8 cellular contexts compared by ENCODE assay signal in the genomic region with DNA sequence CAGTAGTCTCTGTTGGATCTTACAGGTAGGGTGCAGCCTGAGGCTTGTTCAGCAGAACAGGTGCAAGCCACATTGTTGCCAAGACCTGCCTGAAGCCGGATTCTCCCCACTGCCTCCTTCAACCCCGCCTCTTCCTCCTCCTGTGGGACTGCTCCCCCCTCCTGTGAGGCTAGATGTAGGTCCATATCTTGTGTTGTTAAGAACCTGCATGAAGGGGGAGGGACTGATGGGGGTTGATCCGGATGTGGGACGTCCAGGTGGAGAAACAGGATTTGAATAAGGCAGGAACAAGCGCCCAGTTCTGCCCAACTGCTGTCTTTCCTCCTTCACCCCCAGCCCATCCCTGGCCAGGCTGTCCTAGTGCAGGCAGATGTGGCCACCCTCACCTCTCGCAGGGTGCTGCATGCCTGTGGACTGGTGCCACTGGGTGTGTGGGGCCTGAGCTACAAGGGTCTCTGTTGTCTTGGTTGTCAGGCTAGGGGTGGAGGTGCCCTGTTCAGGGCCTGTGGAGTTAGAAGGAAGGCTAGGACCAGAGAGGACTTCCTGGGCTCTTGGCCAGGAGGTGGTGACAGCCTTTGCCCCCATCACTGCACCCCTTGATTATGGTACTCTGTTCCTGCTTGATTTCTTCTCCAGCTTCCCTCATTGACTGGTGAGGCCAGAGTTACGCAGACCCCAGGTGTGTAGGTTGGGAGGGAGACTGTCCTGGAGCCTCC. TPM values are rescaled to one million over a fixed set of nuclear protein-coding genes. Genes with fewer than 3 reads are reported as not detected.
A peak's percentile ranks its signal among the peaks of the same experiment; 100 is the strongest.
DNase-seq lines count a peak whose midpoint lies in the region; ATAC-seq and TF ChIP-seq lines count a peak whose summit lies in the region.

No MANE protein-coding gene starts in this region.

- H4K20me1 ChIP-seq in Karpas-422 (ENCODE audit: insufficient read depth, low read depth, low read length): peaks cover 7% of the 10 kb centered on the region; the same call in 1 of the 2 replicates

- H3K4me2 ChIP-seq in Karpas-422 (ENCODE audit: low read depth, low read length, poor library complexity, severe bottlenecking): peak overlapping the region; percentile 85

- H3K9me3 ChIP-seq in Karpas-422 (ENCODE audit: low read length) (no peaks in the 10 kb centered on the region), body of pancreas (no peaks in the 10 kb centered on the region)

- peaks cover 2% of the 10 kb centered on the region for H3K36me3 Mint-ChIP-seq in mesothelial cell of epicardium

- no peaks in the 10 kb centered on the region for H3K9me2 ChIP-seq in Karpas-422 (replicated peaks; ENCODE audit: insufficient read depth, low read length)

- H2AFZ ChIP-seq in Karpas-422 (ENCODE audit: low read length): no peak overlapping the region

- WGBS in body of pancreas, 2 donors: 32 to 51% methylated on average over 6 to 7 of the region's 7 CpGs

- DNase-seq in AG10803 (ENCODE audit: low read depth) (no peak), Karpas-422 (no peak), body of pancreas (peak; percentile 13 to 79 (median 71)), mesothelial cell of epicardium (ENCODE audit: low spot score in 2 of 2, unreplicated experiment in 2 of 2) (no peak), cortex of kidney (lab: John Stamatoyannopoulos, UW) (no peak), SK-N-DZ (ENCODE audit: low spot score) (no peak)

- intact Hi-C loops in body of pancreas (cut with DNase I): no loop called here

- H3K79me2 ChIP-seq in Karpas-422 (ENCODE audit: low read length): no peaks in the 10 kb centered on the region

- peaks cover 22% of the 10 kb centered on the region for H3K4me1 Mint-ChIP-seq in mesothelial cell of epicardium

- peaks cover 23% of the 10 kb centered on the region for H3K27me3 Mint-ChIP-seq in mesothelial cell of epicardium (ENCODE audit: low read depth)

- H3K4me1 ChIP-seq in Karpas-422 (ENCODE audit: low read length) (peaks cover 34% of the 10 kb centered on the region), body of pancreas (peaks cover 39% of the 10 kb centered on the region)

- TF ChIP-seq CTCF in AG10803 (conservative IDR thresholded peaks at IDR 0.05; ENCODE audit: low read length) (no peak), body of pancreas (IDR thresholded peaks at IDR 0.05) (no peak), mesothelial cell of epicardium (IDR thresholded peaks at IDR 0.05; ENCODE audit: unreplicated experiment) (no peak)

- H3K4me3 ChIP-seq in AG10803 (ENCODE audit: low read length) (peak overlapping the region; percentile 60), Karpas-422 (ENCODE audit: low read length) (peak overlapping the region; percentile 72; the same call in 1 of the 2 replicates), body of pancreas (no peak overlapping the region)

- TF ChIP-seq POLR2A in body of pancreas (IDR thresholded peaks at IDR 0.05): peak in 2 of 3 donors; percentile 3 to 5

- H3K4me3 Mint-ChIP-seq in mesothelial cell of epicardium: peak overlapping the region; percentile 87

- H3K36me3 ChIP-seq in Karpas-422 (ENCODE audit: insufficient read depth, low read length): no peaks in the 10 kb centered on the region
- H3K36me3 ChIP-seq in body of pancreas (replicated peaks in 1 of 2; ENCODE audit: insufficient read depth in 1 of 2, low read depth in 2 of 2): no peaks in the 10 kb centered on the region

- H3K27ac Mint-ChIP-seq in mesothelial cell of epicardium: peak overlapping the region; percentile 97

- no peaks in the 10 kb centered on the region for H3K9me3 Mint-ChIP-seq in mesothelial cell of epicardium

- H3K27me3 ChIP-seq in Karpas-422 (ENCODE audit: low read length): no peaks in the 10 kb centered on the region
- no peaks in the 10 kb centered on the region for H3K27me3 ChIP-seq in body of pancreas

- H3K27ac ChIP-seq in Karpas-422 (ENCODE audit: low read length) (no peak overlapping the region), body of pancreas (peak overlapping the region; percentile 97 to 100 (median 98))

- ATAC-seq in body of pancreas: no peak
- ATAC-seq in GM19351 (IDR thresholded peaks at IDR 0.05; ENCODE audit: unreplicated experiment): no peak
- no peak for ATAC-seq in GM19395 (IDR thresholded peaks at IDR 0.05; ENCODE audit: unreplicated experiment)

- peak overlapping the region; percentile 73 for H3K9ac ChIP-seq in Karpas-422 (ENCODE audit: low read length)

RNA-seq across cellular contexts. Expression of gene NR4A1, which starts 1.4 kb away (rescaled TPM):
- total RNA-seq in Karpas-422 (2014; rRNA removed; shearing (Covaris generic); ENCODE audit: low replicate concordance): 11.7 and 26.9 TPM in 2 replicates
- 100 to 1,000 TPM in 1 of 2 donors, 10 to 100 TPM in 1; 36.6 to 253 TPM for total RNA-seq in body of pancreas
- total RNA-seq in mesothelial cell of epicardium: 138 to 141 TPM (median 141 TPM) in 3 replicates
- polyA plus RNA-seq in SK-N-DZ (2014; cell fraction: cytosol; rRNA removed): 14.7 and 19.6 TPM in 2 replicates
- polyA plus RNA-seq in SK-N-DZ (2014; cell fraction: nucleus; rRNA removed): 16.8 and 20.0 TPM in 2 replicates

RNA-seq across cellular contexts. Expression of gene ATG101, which starts 17.1 kb away (rescaled TPM):
- total RNA-seq in Karpas-422 (2014; rRNA removed; shearing (Covaris generic); ENCODE audit: low replicate concordance): 31.9 and 63.0 TPM in 2 replicates
- total RNA-seq in body of pancreas (10 to 100 TPM; 25.7 to 25.9 TPM), mesothelial cell of epicardium (29.4 to 32.8 TPM (median 32.6 TPM) in 3 replicates)
- polyA plus RNA-seq in SK-N-DZ (2014; cell fraction: cytosol; rRNA removed): 57.9 and 64.7 TPM in 2 replicates
- 40.6 and 41.2 TPM in 2 replicates for polyA plus RNA-seq in SK-N-DZ (2014; cell fraction: nucleus; rRNA removed)

RNA-seq across cellular contexts. Expression of gene SMIM41, which starts 26.9 kb away (rescaled TPM):
- 0.75 TPM in 1 of 2 replicates, not detected in the other for total RNA-seq in Karpas-422 (2014; rRNA removed; shearing (Covaris generic); ENCODE audit: low replicate concordance)
- under 1 TPM; 0.26 to 0.66 TPM for total RNA-seq in body of pancreas
- 0.16 TPM in 1 of 3 replicates, not detected in the others for total RNA-seq in mesothelial cell of epicardium
- not detected in 2 replicates for polyA plus RNA-seq in SK-N-DZ (2014; cell fraction: cytosol; rRNA removed)
- polyA plus RNA-seq in SK-N-DZ (2014; cell fraction: nucleus; rRNA removed): not detected in 2 replicates

RNA-seq across cellular contexts. Expression of gene TAMALIN, which starts 45.9 kb away (rescaled TPM):
- total RNA-seq in Karpas-422 (2014; rRNA removed; shearing (Covaris generic); ENCODE audit: low replicate concordance): 0.47 TPM in 1 of 2 replicates, not detected in the other
- 10 to 100 TPM in 1 of 2 donors, 1 to 10 TPM in 1; 7.0 to 19.4 TPM for total RNA-seq in body of pancreas
- 20.3 to 24.3 TPM (median 22.0 TPM) in 3 replicates for total RNA-seq in mesothelial cell of epicardium
- polyA plus RNA-seq in SK-N-DZ (2014; cell fraction: cytosol; rRNA removed): 13.6 and 121 TPM in 2 replicates
- 24.1 and 50.0 TPM in 2 replicates for polyA plus RNA-seq in SK-N-DZ (2014; cell fraction: nucleus; rRNA removed)

Comparison
In these comparisons a context has a peak if more than half of its experiments do, and no peak if none do; other contexts are left out.
1. DNase-seq: peak in body of pancreas (4 of 4); none in AG10803 (single experiment), Karpas-422 (single experiment), mesothelial cell of epicardium (0 of 2), cortex of kidney (single experiment) and SK-N-DZ (single experiment).
2. H3K4me3 ChIP-seq: peak in AG10803 (single experiment) and Karpas-422 (single experiment); none in body of pancreas (0 of 2).